Comparison of ENCODE assay signal across 8 cellular contexts in the genomic region with DNA sequence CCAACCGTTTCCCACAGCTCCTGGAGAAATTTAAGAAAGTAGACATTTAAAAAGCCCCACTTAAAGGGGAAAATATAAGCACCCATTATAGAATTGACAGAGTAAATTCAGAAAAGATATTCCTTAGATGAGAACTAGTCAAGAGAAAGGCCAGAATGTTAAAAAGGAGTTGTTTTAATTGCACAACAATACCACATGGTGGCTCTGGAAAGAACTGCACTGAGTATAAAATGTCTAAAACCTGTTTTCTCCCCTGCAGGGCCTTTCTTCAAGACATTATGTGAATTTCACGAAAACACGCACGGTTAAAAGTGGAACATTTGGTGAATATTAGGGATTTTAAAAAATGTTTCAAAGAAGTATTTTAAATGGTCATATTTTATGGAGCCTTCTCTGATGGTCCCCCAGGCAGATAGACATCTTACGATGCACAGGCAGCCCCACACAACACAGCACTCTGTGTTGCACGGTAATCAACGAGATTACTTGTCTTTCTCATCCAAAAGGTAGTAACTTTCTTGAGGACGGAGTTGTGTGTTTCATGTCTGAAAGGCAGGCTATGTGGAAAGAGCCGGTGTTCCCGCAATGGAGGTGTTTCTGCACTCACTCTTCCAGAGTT.
DNase-seq lines count a peak whose midpoint lies in the region; ATAC-seq and TF ChIP-seq lines count a peak whose summit lies in the region.

No MANE protein-coding gene starts in this region.

- H3K36me3 Mint-ChIP-seq in HFFc6 (ENCODE audit: low read depth) (no peaks in the 10 kb centered on the region; the same call in none of the 2 replicates), WTC11 (no peaks in the 10 kb centered on the region)

- 0 out of 2 replicates have a peak, but pooled peaks cover 5% of the 10 kb centered on the region for H3K9me3 Mint-ChIP-seq in HFFc6
- H3K9me3 Mint-ChIP-seq in WTC11, result no peaks in the 10 kb centered on the region

- H3K4me3 Mint-ChIP-seq in HFFc6 (no peak overlapping the region), WTC11 (no peak overlapping the region)

- ATAC-seq in WTC11, result peak; percentile 28; the same call in 1 of the 2 replicates
- ATAC-seq in HG02763 (IDR thresholded peaks at IDR 0.05; ENCODE audit: unreplicated experiment), result no peak
- no peak for ATAC-seq in HG03108 (IDR thresholded peaks at IDR 0.05; ENCODE audit: unreplicated experiment)
- no peak for ATAC-seq in stimulated activated naive CD8-positive, alpha-beta T cell treated with anti-CD3 and anti-CD28 coated beads, Interleukin-15, Interleukin-2, amounts not matched to agents 100 U/mL and 50 U/mL, for 24 hours

- peak; percentile 34 for DNase-seq in HFFc6
- no peak for DNase-seq in WTC11 (ENCODE audit: low spot score)
- peak; percentile 8 for DNase-seq in hepatic stellate cell (ENCODE audit: low spot score)
- no peak for DNase-seq in C1 segment of cervical spinal cord (lab: John Stamatoyannopoulos, UW)
- no peak for DNase-seq in stimulated activated naive CD8-positive, alpha-beta T cell treated with anti-CD3 and anti-CD28 coated beads, Interleukin-15, Interleukin-2, amounts not matched to agents 100 U/mL and 50 U/mL, for 24 hours

- TF ChIP-seq CTCF in 22Rv1 (IDR thresholded peaks at IDR 0.05) (peak; percentile 57), HFFc6 (IDR thresholded peaks at IDR 0.05) (peak; percentile 82), WTC11 (IDR thresholded peaks at IDR 0.05) (no peak)

- peak overlapping the region; percentile 14; the same call in 1 of the 2 replicates for H3K27ac Mint-ChIP-seq in HFFc6
- no peak overlapping the region for H3K27ac Mint-ChIP-seq in WTC11

- CTCF ChIA-PET in WTC11 (lab: Charles Lee), result interaction anchor here (1.1 kb wide), 1 partner anchor 77 kb away, joined by 3 read pairs; no protein-coding TSS in a partner anchor

- no peak overlapping the region for H3K27ac ChIP-seq in 22Rv1

- POLR2A ChIA-PET in WTC11 (lab: Charles Lee), result no interaction called here

- H3K4me1 Mint-ChIP-seq in HFFc6 (ENCODE audit: low read depth) (peaks cover 13% of the 10 kb centered on the region), WTC11 (no peaks in the 10 kb centered on the region)

- H3K27me3 Mint-ChIP-seq in HFFc6 (ENCODE audit: insufficient read depth), result no peaks in the 10 kb centered on the region
- H3K27me3 Mint-ChIP-seq in WTC11 (ENCODE audit: low read depth), result no peaks in the 10 kb centered on the region

TF ChIP-seq in WTC11, 78 proteins besides CTCF, POLR2A, EP300 and RAD21:
- TF ChIP-seq ZNF416 (CRISPR knock-in tag; IDR thresholded peaks at IDR 0.05), result no peak
- TF ChIP-seq, protein P1, sequence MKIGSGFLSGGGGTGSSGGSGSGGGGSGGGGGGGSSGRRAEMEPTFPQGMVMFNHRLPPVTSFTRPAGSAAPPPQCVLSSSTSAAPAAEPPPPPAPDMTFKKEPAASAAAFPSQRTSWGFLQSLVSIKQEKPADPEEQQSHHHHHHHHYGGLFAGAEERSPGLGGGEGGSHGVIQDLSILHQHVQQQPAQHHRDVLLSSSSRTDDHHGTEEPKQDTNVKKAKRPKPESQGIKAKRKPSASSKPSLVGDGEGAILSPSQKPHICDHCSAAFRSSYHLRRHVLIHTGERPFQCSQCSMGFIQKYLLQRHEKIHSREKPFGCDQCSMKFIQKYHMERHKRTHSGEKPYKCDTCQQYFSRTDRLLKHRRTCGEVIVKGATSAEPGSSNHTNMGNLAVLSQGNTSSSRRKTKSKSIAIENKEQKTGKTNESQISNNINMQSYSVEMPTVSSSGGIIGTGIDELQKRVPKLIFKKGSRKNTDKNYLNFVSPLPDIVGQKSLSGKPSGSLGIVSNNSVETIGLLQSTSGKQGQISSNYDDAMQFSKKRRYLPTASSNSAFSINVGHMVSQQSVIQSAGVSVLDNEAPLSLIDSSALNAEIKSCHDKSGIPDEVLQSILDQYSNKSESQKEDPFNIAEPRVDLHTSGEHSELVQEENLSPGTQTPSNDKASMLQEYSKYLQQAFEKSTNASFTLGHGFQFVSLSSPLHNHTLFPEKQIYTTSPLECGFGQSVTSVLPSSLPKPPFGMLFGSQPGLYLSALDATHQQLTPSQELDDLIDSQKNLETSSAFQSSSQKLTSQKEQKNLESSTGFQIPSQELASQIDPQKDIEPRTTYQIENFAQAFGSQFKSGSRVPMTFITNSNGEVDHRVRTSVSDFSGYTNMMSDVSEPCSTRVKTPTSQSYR (CRISPR knock-in tag; IDR thresholded peaks at IDR 0.05), result no peak
- TF ChIP-seq EMX1 (CRISPR knock-in tag; IDR thresholded peaks at IDR 0.05), result no peak
- TF ChIP-seq, protein P2, sequence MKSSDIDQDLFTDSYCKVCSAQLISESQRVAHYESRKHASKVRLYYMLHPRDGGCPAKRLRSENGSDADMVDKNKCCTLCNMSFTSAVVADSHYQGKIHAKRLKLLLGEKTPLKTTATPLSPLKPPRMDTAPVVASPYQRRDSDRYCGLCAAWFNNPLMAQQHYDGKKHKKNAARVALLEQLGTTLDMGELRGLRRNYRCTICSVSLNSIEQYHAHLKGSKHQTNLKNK (CRISPR knock-in tag; IDR thresholded peaks at IDR 0.05), result no peak

Comparison
In these comparisons a context has a peak if more than half of its experiments do, and no peak if none do; other contexts are left out.
1. DNase-seq: peak in HFFc6 (single experiment) and hepatic stellate cell (single experiment); none in WTC11 (single experiment), C1 segment of cervical spinal cord (0 of 14) and stimulated activated naive CD8-positive, alpha-beta T cell treated with anti-CD3 and anti-CD28 coated beads, Interleukin-15, Interleukin-2, amounts not matched to agents 100 U/mL and 50 U/mL, for 24 hours (single experiment).